ENCODE assay signal across 19 cellular contexts in the genomic region with DNA sequence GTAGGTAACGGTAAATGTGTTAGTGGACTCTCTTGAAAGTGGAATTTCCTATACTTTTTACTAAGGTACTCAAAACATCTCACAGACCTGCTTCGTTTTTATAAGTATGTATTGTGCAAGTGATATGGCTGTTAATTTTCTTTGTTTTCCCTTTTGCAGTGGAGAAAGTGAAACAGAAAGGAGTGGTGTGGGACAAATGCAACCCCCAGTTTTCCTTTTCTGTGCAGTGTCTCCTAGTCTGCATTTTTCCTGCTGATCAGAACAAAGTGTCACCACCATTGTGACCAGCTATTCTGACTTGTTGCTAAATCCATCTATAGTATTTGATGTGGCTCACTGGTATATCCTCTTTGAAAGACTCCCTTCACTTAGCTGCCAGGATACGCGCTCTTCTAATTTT.
DNase-seq lines count a peak whose midpoint lies in the region; ATAC-seq and TF ChIP-seq lines count a peak whose summit lies in the region.
"Had no signal": no experiment of that assay in that cellular context is flagged by ENCODE, and none has a peak within 500 bp of the region (broad histone marks: within the 10 kb centered on the region; RNA-seq: fewer than 3 reads in every experiment).

No MANE protein-coding gene starts in this region.

- no peaks in the 10 kb centered on the region for H3K9me3 ChIP-seq in DND-41 (ENCODE audit: insufficient read depth, low read length, severe bottlenecking)
- H3K9me3 ChIP-seq in HEK293 (ENCODE audit: control insufficient read depth, insufficient read depth, low read depth, low read length): no peaks in the 10 kb centered on the region
- H3K9me3 ChIP-seq: BE2C had no signal

- H3K9ac ChIP-seq in DND-41 (ENCODE audit: low read depth, low read length): no peak overlapping the region

- H3K4me3 ChIP-seq in DND-41 (ENCODE audit: low read depth in 1 of 2, low read length in 2 of 2) (no peak overlapping the region), HEK293 (ENCODE audit: low read depth, low read length) (no peak overlapping the region)
- H3K4me3 ChIP-seq: GM23338 had no signal

- no peaks in the 10 kb centered on the region for H3K9me3 Mint-ChIP-seq in endothelial cell (ENCODE audit: unreplicated experiment)
- H3K9me3 Mint-ChIP-seq: CD4-positive, CD25-positive, alpha-beta regulatory T cell; CD8-positive, alpha-beta memory T cell; GM23338; HFFc6 had no signal

- peaks cover 13% of the 10 kb centered on the region for H3K4me1 Mint-ChIP-seq in endothelial cell (ENCODE audit: unreplicated experiment)

- no peaks in the 10 kb centered on the region for H3K27me3 Mint-ChIP-seq in endothelial cell (ENCODE audit: unreplicated experiment)
- H3K27me3 Mint-ChIP-seq: CD4-positive, CD25-positive, alpha-beta regulatory T cell; CD8-positive, alpha-beta memory T cell had no signal

- peak overlapping the region; percentile 32; the same call in 1 of the 2 replicates for H3K27ac ChIP-seq in DND-41 (ENCODE audit: low read length)
- H3K27ac ChIP-seq in HEK293 (ENCODE audit: extremely low read depth, low read depth, low read length): no peak overlapping the region

- CTCF ChIA-PET in HEK293 (lab: Yijun Ruan, JAX): no interaction called here

- TF ChIP-seq CTCF in DND-41 (IDR thresholded peaks at IDR 0.05; ENCODE audit: borderline replicate concordance, extremely low read depth, low read length, poor library complexity, severe bottlenecking) (no peak), HEK293 (tag by site-specific recombination; IDR thresholded peaks at IDR 0.05) (no peak), endothelial cell (IDR thresholded peaks at IDR 0.05; ENCODE audit: unreplicated experiment) (no peak)

- H2AFZ ChIP-seq in DND-41 (ENCODE audit: low read depth, low read length): no peak overlapping the region
- H2AFZ ChIP-seq: GM23338 had no signal

- H3K36me3 ChIP-seq in DND-41 (ENCODE audit: insufficient read depth, low read length): no peaks in the 10 kb centered on the region
- no peaks in the 10 kb centered on the region for H3K36me3 ChIP-seq in HEK293 (ENCODE audit: control insufficient read depth in 2 of 2, insufficient read depth in 1 of 2, low read length in 2 of 2)
- H3K36me3 ChIP-seq: BE2C had no signal

- H3K4me1 ChIP-seq in DND-41 (ENCODE audit: insufficient read depth, low read length): peaks cover 15% of the 10 kb centered on the region; the same call in 1 of the 2 replicates
- peaks cover 4% of the 10 kb centered on the region; the same call in 1 of the 2 replicates for H3K4me1 ChIP-seq in HEK293 (ENCODE audit: control insufficient read depth, insufficient read depth, low read length)

- DNase-seq in DND-41 (peak; percentile 17), OCI-M1 (lab: John Stamatoyannopoulos, UW) (peak; percentile 33), iris pigment epithelial cell (ENCODE audit: low read depth) (peak; percentile 18), endothelial cell (ENCODE audit: low spot score) (no peak), NCI-H2029 treated with DMSO at 0.1 percent for 48 hours (lab: John Stamatoyannopoulos, UW) (no peak)
- DNase-seq: ACHN; BE2C; C1 segment of cervical spinal cord; CD4-positive, CD25-positive, alpha-beta regulatory T cell; CD8-positive, alpha-beta memory T cell; COR-L47; DMS 273 treated with DMSO at 0.1 percent for 48 hours; DMS53; HCEC 1CT; HFFc6; IMR-90 had no signal

- H3K27me3 ChIP-seq in DND-41 (ENCODE audit: insufficient read depth, low read length, poor library complexity): no peaks in the 10 kb centered on the region
- H3K27me3 ChIP-seq: BE2C had no signal

- no peak overlapping the region for H3K27ac Mint-ChIP-seq in endothelial cell (ENCODE audit: unreplicated experiment)
- H3K27ac Mint-ChIP-seq: GM23338, HFFc6 had no signal

- ATAC-seq in DND-41 (ENCODE audit: insufficient read depth, low read depth): peak; percentile 83
- no peak for ATAC-seq in HG03045 (IDR thresholded peaks at IDR 0.05; ENCODE audit: unreplicated experiment)
- ATAC-seq: GM23338 had no signal

- POLR2A ChIA-PET in HEK293 (lab: Yijun Ruan, JAX): no interaction called here

- no peaks in the 10 kb centered on the region for H3K79me2 ChIP-seq in DND-41 (ENCODE audit: insufficient read depth, low read length)

- H4K20me1 ChIP-seq in DND-41 (ENCODE audit: insufficient read depth, low read length): no peaks in the 10 kb centered on the region

- peak overlapping the region; percentile 38; the same call in 1 of the 2 replicates for H3K4me2 ChIP-seq in DND-41 (ENCODE audit: insufficient read depth, low read length)
- H3K4me2 ChIP-seq: GM23338 had no signal

- H3K36me3 Mint-ChIP-seq in endothelial cell (ENCODE audit: low read depth, unreplicated experiment): no peaks in the 10 kb centered on the region

- H3K4me3 Mint-ChIP-seq in endothelial cell (ENCODE audit: unreplicated experiment): no peak overlapping the region
- H3K4me3 Mint-ChIP-seq: CD4-positive, CD25-positive, alpha-beta regulatory T cell; CD8-positive, alpha-beta memory T cell; GM23338; HFFc6 had no signal

TF ChIP-seq in HEK293, 187 proteins besides CTCF, POLR2A, EP300 and RAD21:
- TF ChIP-seq ZNF341 (tag by site-specific recombination; IDR thresholded peaks at IDR 0.05; ENCODE audit: low read depth) (no peak), ZNF660 (tag by site-specific recombination; IDR thresholded peaks at IDR 0.05) (no peak), ZNF292 (tag by site-specific recombination; IDR thresholded peaks at IDR 0.05; ENCODE audit: borderline replicate concordance, low read depth) (no peak), PRDM1 (tag by site-specific recombination; IDR thresholded peaks at IDR 0.05) (peak; percentile 64), TRIM28 (IDR thresholded peaks at IDR 0.05; ENCODE audit: borderline replicate concordance, low read length) (no peak), SALL2 (tag by site-specific recombination; IDR thresholded peaks at IDR 0.05; ENCODE audit: borderline replicate concordance) (no peak)
- TF ChIP-seq, protein P1, sequence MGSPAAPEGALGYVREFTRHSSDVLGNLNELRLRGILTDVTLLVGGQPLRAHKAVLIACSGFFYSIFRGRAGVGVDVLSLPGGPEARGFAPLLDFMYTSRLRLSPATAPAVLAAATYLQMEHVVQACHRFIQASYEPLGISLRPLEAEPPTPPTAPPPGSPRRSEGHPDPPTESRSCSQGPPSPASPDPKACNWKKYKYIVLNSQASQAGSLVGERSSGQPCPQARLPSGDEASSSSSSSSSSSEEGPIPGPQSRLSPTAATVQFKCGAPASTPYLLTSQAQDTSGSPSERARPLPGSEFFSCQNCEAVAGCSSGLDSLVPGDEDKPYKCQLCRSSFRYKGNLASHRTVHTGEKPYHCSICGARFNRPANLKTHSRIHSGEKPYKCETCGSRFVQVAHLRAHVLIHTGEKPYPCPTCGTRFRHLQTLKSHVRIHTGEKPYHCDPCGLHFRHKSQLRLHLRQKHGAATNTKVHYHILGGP (tag by site-specific recombination; IDR thresholded peaks at IDR 0.05): no peak
- TF ChIP-seq, protein P2, sequence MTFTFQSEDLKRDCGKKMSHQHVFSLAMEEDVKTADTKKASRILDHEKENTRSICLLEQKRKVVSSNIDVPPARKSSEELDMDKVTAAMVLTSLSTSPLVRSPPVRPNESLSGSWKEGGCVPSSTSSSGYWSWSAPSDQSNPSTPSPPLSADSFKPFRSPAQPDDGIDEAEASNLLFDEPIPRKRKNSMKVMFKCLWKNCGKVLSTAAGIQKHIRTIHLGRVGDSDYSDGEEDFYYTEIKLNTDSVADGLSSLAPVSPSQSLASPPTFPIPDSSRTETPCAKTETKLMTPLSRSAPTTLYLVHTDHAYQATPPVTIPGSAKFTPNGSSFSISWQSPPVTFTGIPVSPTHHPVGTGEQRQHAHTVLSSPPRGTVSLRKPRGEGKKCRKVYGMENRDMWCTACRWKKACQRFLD (tag by site-specific recombination; IDR thresholded peaks at IDR 0.05): no peak

Comparison
In these comparisons a context has a peak if more than half of its experiments do, and no peak if none do; other contexts are left out.
1. DNase-seq: peak in DND-41 (single experiment), OCI-M1 (single experiment) and iris pigment epithelial cell (single experiment); none in endothelial cell (single experiment) and NCI-H2029 treated with DMSO at 0.1 percent for 48 hours (single experiment).